Comparison of ENCODE assay signal across 1 cellular context in genomic region chrX:109732780-109733657, GRCh38.
TF ChIP-seq lines count a peak whose summit lies in the region.

ACSL4 (minus strand) TSS chrX:109733257; CDS start chrX:109683363, 49,894 bp downstream.

TF ChIP-seq in H1, 55 proteins besides CTCF, POLR2A, EP300 and RAD21:
- TF ChIP-seq CTBP2 (IDR thresholded peaks at IDR 0.05; ENCODE audit: borderline replicate concordance, insufficient read depth, insufficient read length, low read length) (no peak), SIRT6 (IDR thresholded peaks at IDR 0.05; ENCODE audit: low read length) (no peak), SP4 (IDR thresholded peaks at IDR 0.05; ENCODE audit: low read length) (no peak), SIN3A (conservative IDR thresholded peaks at IDR 0.05 in 1 of 2, IDR thresholded peaks at IDR 0.05 in 1 of 2; ENCODE audit: low read depth in 1 of 2, low read length in 2 of 2) (peak in 1 of 2 experiments; percentile 53; a peak in 2 of 4 replicates), TBP (IDR thresholded peaks at IDR 0.05; ENCODE audit: low read depth, low read length) (peak; percentile 5; the same call in 1 of the 2 replicates), TEAD4 (IDR thresholded peaks at IDR 0.05; ENCODE audit: low read depth, low read length) (no peak), NRF1 (IDR thresholded peaks at IDR 0.05; ENCODE audit: low read depth, low read length) (no peak), HDAC6 (IDR thresholded peaks at IDR 0.05; ENCODE audit: low read depth, low read length) (no peak), TAF1 (IDR thresholded peaks at IDR 0.05; ENCODE audit: low read depth, low read length) (peak; percentile 47; the same call in 1 of the 2 replicates), TCF12 (IDR thresholded peaks at IDR 0.05; ENCODE audit: low read depth, low read length) (no peak), GTF2F1 (IDR thresholded peaks at IDR 0.05; ENCODE audit: borderline replicate concordance, low read depth, low read length) (no peak), USF2 (IDR thresholded peaks at IDR 0.05; ENCODE audit: low read length) (no peak), RBBP5 (IDR thresholded peaks at IDR 0.05; ENCODE audit: borderline replicate concordance, low read depth, low read length) (no peak), BACH1 (IDR thresholded peaks at IDR 0.05; ENCODE audit: low read length) (no peak), CREB1 (IDR thresholded peaks at IDR 0.05) (no peak; the same call in 1 of the 2 replicates), NANOG (IDR thresholded peaks at IDR 0.05; ENCODE audit: insufficient read depth, low read depth, low read length, poor library complexity, severe bottlenecking) (no peak), CHD1 (IDR thresholded peaks at IDR 0.05; ENCODE audit: low read depth, low read length) (no peak), SRF (IDR thresholded peaks at IDR 0.05; ENCODE audit: low read depth, low read length) (no peak), EGR1 (IDR thresholded peaks at IDR 0.05; ENCODE audit: borderline replicate concordance, low read depth, low read length) (peak; percentile 97), CHD7 (IDR thresholded peaks at IDR 0.05; ENCODE audit: insufficient replicate concordance, low read length) (no peak), E2F6 (IDR thresholded peaks at IDR 0.05) (peak; percentile 81), PHF8 (conservative IDR thresholded peaks at IDR 0.05; ENCODE audit: low read depth, low read length) (peak; percentile 48; the same call in 1 of the 2 replicates), CHD2 (IDR thresholded peaks at IDR 0.05; ENCODE audit: low read length) (no peak), SP2 (IDR thresholded peaks at IDR 0.05; ENCODE audit: low read length) (no peak), HDAC2 (IDR thresholded peaks at IDR 0.05; ENCODE audit: borderline replicate concordance in 1 of 2, low read depth in 2 of 2, low read length in 2 of 2) (no peak), JUND (IDR thresholded peaks at IDR 0.05; ENCODE audit: low read length) (no peak), TAF7 (optimal IDR thresholded peaks at IDR 0.05; ENCODE audit: borderline replicate concordance, low read depth, low read length) (peak; percentile 15), CEBPB (IDR thresholded peaks at IDR 0.05; ENCODE audit: low read depth, low read length) (no peak), BRCA1 (IDR thresholded peaks at IDR 0.05; ENCODE audit: low read depth, low read length) (no peak), JUN (IDR thresholded peaks at IDR 0.05; ENCODE audit: low read depth, low read length) (no peak), ATF2 (IDR thresholded peaks at IDR 0.05; ENCODE audit: low read length) (no peak), RNF2 (IDR thresholded peaks at IDR 0.05; ENCODE audit: borderline replicate concordance, low read depth, low read length, missing control alignments, poor library complexity, severe bottlenecking) (no peak), SP1 (IDR thresholded peaks at IDR 0.05; ENCODE audit: low read depth, low read length) (no peak), ZNF274 (IDR thresholded peaks at IDR 0.05; ENCODE audit: borderline replicate concordance, extremely low read depth, low read length) (no peak), SAP30 (IDR thresholded peaks at IDR 0.05; ENCODE audit: insufficient read depth, insufficient replicate concordance, low read length) (no peak), EZH2 (IDR thresholded peaks at IDR 0.05; ENCODE audit: low read depth, low read length, severe bottlenecking) (no peak), RXRA (IDR thresholded peaks at IDR 0.05; ENCODE audit: insufficient read depth, low read depth, low read length) (no peak), POU5F1 (IDR thresholded peaks at IDR 0.05; ENCODE audit: low read depth, low read length) (no peak), MAFK (IDR thresholded peaks at IDR 0.05; ENCODE audit: low read depth, low read length) (no peak), POLR2AphosphoS5 (IDR thresholded peaks at IDR 0.05; ENCODE audit: low read depth, low read length) (no peak), GABPA (IDR thresholded peaks at IDR 0.05; ENCODE audit: borderline replicate concordance, insufficient read depth, low read length) (no peak), KDM5A (IDR thresholded peaks at IDR 0.05; ENCODE audit: low read length) (no peak), ATF3 (IDR thresholded peaks at IDR 0.05; ENCODE audit: insufficient read depth, low read depth, low read length) (no peak), RFX5 (IDR thresholded peaks at IDR 0.05; ENCODE audit: borderline replicate concordance, low read depth, low read length) (no peak), ASH2L (IDR thresholded peaks at IDR 0.05; ENCODE audit: low read length) (peak; percentile 53), KDM1A (IDR thresholded peaks at IDR 0.05; ENCODE audit: borderline replicate concordance, low read length) (no peak), YY1 (IDR thresholded peaks at IDR 0.05; ENCODE audit: low read depth, low read length) (no peak), SIX5 (IDR thresholded peaks at IDR 0.05; ENCODE audit: low read depth, low read length) (no peak), SUZ12 (IDR thresholded peaks at IDR 0.05; ENCODE audit: low read length) (no peak), BCL11A (IDR thresholded peaks at IDR 0.05; ENCODE audit: low read depth in 2 of 2, low read length in 2 of 2) (no peak), CBX5 (IDR thresholded peaks at IDR 0.05; ENCODE audit: low read depth, low read length) (no peak), MAX (IDR thresholded peaks at IDR 0.05) (peak; percentile 68; the same call in 1 of the 2 replicates), FOSL1 (IDR thresholded peaks at IDR 0.05; ENCODE audit: insufficient read depth, low read depth, low read length) (no peak), CBX8 (IDR thresholded peaks at IDR 0.05; ENCODE audit: borderline replicate concordance, low read depth, low read length) (no peak), KDM4A (IDR thresholded peaks at IDR 0.05; ENCODE audit: low read depth, low read length, severe bottlenecking) (no peak)
